In genomic region chr1:231421971-231422797, GRCh38 we compare ENCODE assay signal across 1 cellular context.
TF ChIP-seq lines count a peak whose summit lies in the region.

Gene EGLN1 (minus strand): TSS chr1:231422287. CDS start chr1:231421888, 399 bp downstream.

TF ChIP-seq in GM12878, 131 proteins besides CTCF, POLR2A, EP300 and RAD21 (continued from another document and continues in another):
- TF ChIP-seq BCLAF1 (IDR thresholded peaks at IDR 0.05) (no peak), CEBPZ (IDR thresholded peaks at IDR 0.05; ENCODE audit: low read depth, low read length) (no peak), MXI1 (IDR thresholded peaks at IDR 0.05; ENCODE audit: low read depth, low read length) (peak; percentile 18; the same call in 1 of the 2 replicates), BACH1 (IDR thresholded peaks at IDR 0.05; ENCODE audit: borderline replicate concordance) (peak; percentile 31; the same call in 1 of the 2 replicates), NR2C1 (IDR thresholded peaks at IDR 0.05) (no peak), MEF2A (IDR thresholded peaks at IDR 0.05; ENCODE audit: insufficient read depth, low read depth, low read length) (no peak), MYB (IDR thresholded peaks at IDR 0.05; ENCODE audit: borderline replicate concordance, low read depth, low read length) (no peak), CHD1 (IDR thresholded peaks at IDR 0.05; ENCODE audit: low read depth, low read length) (0 out of 2 replicates have a peak, but pooled peaks have one; percentile 54), HDGF (IDR thresholded peaks at IDR 0.05) (no peak), PML (IDR thresholded peaks at IDR 0.05; ENCODE audit: low read length) (0 out of 2 replicates have a peak, but pooled peaks have one; percentile 69), CEBPB (IDR thresholded peaks at IDR 0.05; ENCODE audit: borderline replicate concordance in 1 of 2, low read depth in 2 of 2, low read length in 2 of 2) (no peak), ATF3 (IDR thresholded peaks at IDR 0.05; ENCODE audit: borderline replicate concordance, extremely low read depth, low read depth, low read length) (no peak), E2F4 (IDR thresholded peaks at IDR 0.05; ENCODE audit: low read depth, low read length) (no peak), STAT3 (IDR thresholded peaks at IDR 0.05; ENCODE audit: low read depth, low read length) (no peak), IRF4 (IDR thresholded peaks at IDR 0.05; ENCODE audit: low read depth, low read length) (no peak), IKZF2 (IDR thresholded peaks at IDR 0.05) (peak; percentile 27 to 48; a peak in 2 of 4 replicates), CHD4 (IDR thresholded peaks at IDR 0.05) (no peak), ZNF217 (IDR thresholded peaks at IDR 0.05) (no peak; the same call in 1 of the 2 replicates), YY1 (IDR thresholded peaks at IDR 0.05; ENCODE audit: low read depth, low read length) (peak; percentile 95), BHLHE40 (IDR thresholded peaks at IDR 0.05; ENCODE audit: borderline replicate concordance in 1 of 2, low read depth in 2 of 2, low read length in 1 of 2) (peak; percentile 6 to 65; a peak in 2 of 4 replicates), HDAC2 (IDR thresholded peaks at IDR 0.05) (no peak), POLR2AphosphoS5 (IDR thresholded peaks at IDR 0.05; ENCODE audit: low read length) (no peak; the same call in 1 of the 2 replicates), FOXK2 (IDR thresholded peaks at IDR 0.05) (no peak), ZNF384 (IDR thresholded peaks at IDR 0.05; ENCODE audit: borderline replicate concordance, low read depth, low read length) (no peak), FOXM1 (IDR thresholded peaks at IDR 0.05; ENCODE audit: low read depth, low read length) (no peak), TAF1 (IDR thresholded peaks at IDR 0.05; ENCODE audit: borderline replicate concordance, low read depth, low read length) (peak; percentile 81; the same call in 1 of the 2 replicates), JUNB (IDR thresholded peaks at IDR 0.05) (no peak), HCFC1 (IDR thresholded peaks at IDR 0.05; ENCODE audit: low read length) (no peak), YBX1 (IDR thresholded peaks at IDR 0.05) (no peak), RFX5 (IDR thresholded peaks at IDR 0.05; ENCODE audit: low read depth, low read length) (no peak), TBL1XR1 (IDR thresholded peaks at IDR 0.05; ENCODE audit: low read depth, low read length) (peak; percentile 47; the same call in 1 of the 2 replicates), SRF (IDR thresholded peaks at IDR 0.05; ENCODE audit: low read depth in 2 of 2, low read length in 2 of 2) (no peak), ATF7 (IDR thresholded peaks at IDR 0.05; ENCODE audit: low read depth) (0 out of 2 replicates have a peak, but pooled peaks have one; percentile 31), CBFB (IDR thresholded peaks at IDR 0.05; ENCODE audit: low read depth) (no peak), SIX5 (IDR thresholded peaks at IDR 0.05; ENCODE audit: low read depth, low read length, severe bottlenecking) (no peak), ZBTB11 (CRISPR knock-in tag; IDR thresholded peaks at IDR 0.05) (no peak), SMARCA5 (IDR thresholded peaks at IDR 0.05) (peak; percentile 88), NFYA (IDR thresholded peaks at IDR 0.05; ENCODE audit: borderline replicate concordance, low read depth, low read length) (no peak), ATF2 (IDR thresholded peaks at IDR 0.05; ENCODE audit: low read length) (no peak), ELK1 (IDR thresholded peaks at IDR 0.05; ENCODE audit: low read depth, low read length) (no peak), LARP7 (IDR thresholded peaks at IDR 0.05) (peak; percentile 45), NBN (IDR thresholded peaks at IDR 0.05) (no peak), CREB1 (IDR thresholded peaks at IDR 0.05; ENCODE audit: low read depth) (no peak), NR2F1 (conservative IDR thresholded peaks at IDR 0.05) (0 out of 2 replicates have a peak, but pooled peaks have one; percentile 67), PKNOX1 (IDR thresholded peaks at IDR 0.05) (no peak), CBX5 (IDR thresholded peaks at IDR 0.05; ENCODE audit: low read depth) (no peak), REST (IDR thresholded peaks at IDR 0.05; ENCODE audit: low read depth, low read length) (no peak), NR2C2 (IDR thresholded peaks at IDR 0.05; ENCODE audit: borderline replicate concordance, control insufficient read depth, insufficient read length, low read depth) (no peak), GATAD2B (conservative IDR thresholded peaks at IDR 0.05; ENCODE audit: low read depth) (peak; percentile 63), NFXL1 (IDR thresholded peaks at IDR 0.05; ENCODE audit: borderline replicate concordance) (no peak)
